In the genomic region with DNA sequence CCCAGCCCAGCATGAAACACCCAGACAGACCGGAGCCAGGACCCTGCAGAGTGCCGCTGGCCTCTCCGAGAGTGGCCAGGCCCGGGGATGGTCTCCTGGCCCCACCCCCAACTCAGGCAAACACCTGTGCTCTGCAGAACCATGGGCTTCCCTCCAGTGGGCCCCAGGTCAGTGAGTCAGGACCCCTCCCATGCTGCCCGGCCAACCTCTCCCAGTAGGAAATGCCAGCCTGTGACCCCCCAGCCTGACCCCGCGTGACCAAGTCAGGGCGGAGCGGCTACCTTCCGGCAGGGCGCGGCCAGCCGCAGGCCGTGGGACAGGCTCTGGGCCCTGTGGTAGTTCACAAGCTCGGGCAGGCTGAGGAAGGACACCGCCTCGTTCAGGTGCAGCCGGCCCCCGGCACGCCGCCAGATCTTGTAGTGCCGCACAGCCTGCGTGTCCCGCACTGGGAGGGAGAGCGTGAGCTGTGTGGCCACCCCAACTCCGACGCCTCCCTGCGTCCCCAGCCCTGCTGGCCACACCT, we compare ENCODE assay signal across 17 cellular contexts. TPM values are rescaled to one million over a fixed set of nuclear protein-coding genes. Genes with fewer than 3 reads are reported as not detected.
A peak's percentile ranks its signal among the peaks of the same experiment; 100 is the strongest.
DNase-seq lines count a peak whose midpoint lies in the region; ATAC-seq and TF ChIP-seq lines count a peak whose summit lies in the region.
"Had no signal": no experiment of that assay in that cellular context is flagged by ENCODE, and none has a peak within 500 bp of the region (broad histone marks: within the 10 kb centered on the region; RNA-seq: fewer than 3 reads in every experiment).

No MANE protein-coding gene starts in this region.

- no peak for ATAC-seq in activated CD4-positive, alpha-beta T cell treated with anti-CD3 and anti-CD28 coated beads for 36 hours
- ATAC-seq in activated B cell treated with CpG ODN at 0.5 μM for 24 hours (ENCODE audit: low read depth) (no peak), left colon (peak; percentile 27), HG02588 (IDR thresholded peaks at IDR 0.05; ENCODE audit: unreplicated experiment) (no peak)
- ATAC-seq: A549 had no signal

- H3K9me2 ChIP-seq in Karpas-422 (replicated peaks; ENCODE audit: insufficient read depth, low read length): no peaks in the 10 kb centered on the region

- H3K27ac Mint-ChIP-seq in activated CD4-positive, alpha-beta T cell treated with anti-CD3 and anti-CD28 coated beads for 36 hours: no peak overlapping the region
- H3K27ac Mint-ChIP-seq in activated CD4-positive, alpha-beta T cell treated with anti-CD3 and anti-CD28 coated beads, Interleukin-2, amount 10 ng/mL, durations not matched to agents 24 days and 14 days: no peak overlapping the region
- H3K27ac Mint-ChIP-seq in activated B cell treated with CpG ODN at 0.5 μM for 24 hours: no peak overlapping the region
- H3K27ac Mint-ChIP-seq: brain, immature natural killer cell, progenitor cell of endocrine pancreas had no signal

- H3K27me3 ChIP-seq in stomach (peaks cover 0 to 63% (median 11%) of the 10 kb centered on the region in 3 donors), tibial artery (peaks cover 0 to 68% of the 10 kb centered on the region in 2 donors), Karpas-422 (ENCODE audit: low read length) (no peaks in the 10 kb centered on the region)

- H3K27ac ChIP-seq in stomach (peak overlapping the region; percentile 78 to 96 (median 90)), tibial artery (no peak overlapping the region), Karpas-422 (ENCODE audit: low read length) (no peak overlapping the region)
- H3K27ac ChIP-seq: A549 had no signal

- no peaks in the 10 kb centered on the region for H3K79me2 ChIP-seq in Karpas-422 (ENCODE audit: low read length)

- no peaks in the 10 kb centered on the region for H3K9me3 ChIP-seq in stomach
- no peaks in the 10 kb centered on the region for H3K9me3 ChIP-seq in tibial artery
- H3K9me3 ChIP-seq in Karpas-422 (ENCODE audit: low read length): no peaks in the 10 kb centered on the region
- H3K9me3 ChIP-seq: A549, thoracic aorta had no signal

- H3K9ac ChIP-seq in Karpas-422 (ENCODE audit: low read length): no peak overlapping the region

- H4K20me1 ChIP-seq in Karpas-422 (ENCODE audit: insufficient read depth, low read depth, low read length): no peaks in the 10 kb centered on the region

- H2AFZ ChIP-seq in Karpas-422 (ENCODE audit: low read length): no peak overlapping the region

- H3K36me3 Mint-ChIP-seq in activated CD4-positive, alpha-beta T cell treated with anti-CD3 and anti-CD28 coated beads for 36 hours (ENCODE audit: low read depth): no peaks in the 10 kb centered on the region
- no peaks in the 10 kb centered on the region for H3K36me3 Mint-ChIP-seq in activated CD4-positive, alpha-beta T cell treated with anti-CD3 and anti-CD28 coated beads, Interleukin-2, amount 10 ng/mL, durations not matched to agents 24 days and 14 days (ENCODE audit: low read depth)
- H3K36me3 Mint-ChIP-seq in activated B cell treated with CpG ODN at 0.5 μM for 24 hours (ENCODE audit: low read depth): no peaks in the 10 kb centered on the region
- H3K36me3 Mint-ChIP-seq: brain, immature natural killer cell had no signal

- no peak overlapping the region for H3K4me2 ChIP-seq in Karpas-422 (ENCODE audit: low read depth, low read length, poor library complexity, severe bottlenecking)
- H3K4me2 ChIP-seq: A549 had no signal

- H3K9me3 Mint-ChIP-seq in activated CD4-positive, alpha-beta T cell treated with anti-CD3 and anti-CD28 coated beads for 36 hours (ENCODE audit: low read depth): no peaks in the 10 kb centered on the region
- H3K9me3 Mint-ChIP-seq in activated CD4-positive, alpha-beta T cell treated with anti-CD3 and anti-CD28 coated beads, Interleukin-2, amount 10 ng/mL, durations not matched to agents 24 days and 14 days: no peaks in the 10 kb centered on the region
- H3K9me3 Mint-ChIP-seq in activated B cell treated with CpG ODN at 0.5 μM for 24 hours: no peaks in the 10 kb centered on the region
- H3K9me3 Mint-ChIP-seq: brain, immature natural killer cell had no signal

- no peak for TF ChIP-seq EP300 in stomach (IDR thresholded peaks at IDR 0.05)

- TF ChIP-seq CTCF in activated B cell treated with CpG ODN at 0.5 μM for 24 hours (IDR thresholded peaks at IDR 0.05) (no peak), stomach (IDR thresholded peaks at IDR 0.05) (no peak), tibial artery (IDR thresholded peaks at IDR 0.05) (no peak)

- H3K27me3 Mint-ChIP-seq in activated CD4-positive, alpha-beta T cell treated with anti-CD3 and anti-CD28 coated beads for 36 hours: no peaks in the 10 kb centered on the region
- H3K27me3 Mint-ChIP-seq in activated CD4-positive, alpha-beta T cell treated with anti-CD3 and anti-CD28 coated beads, Interleukin-2, amount 10 ng/mL, durations not matched to agents 24 days and 14 days: no peaks in the 10 kb centered on the region
- no peaks in the 10 kb centered on the region for H3K27me3 Mint-ChIP-seq in activated B cell treated with CpG ODN at 0.5 μM for 24 hours
- H3K27me3 Mint-ChIP-seq: brain, progenitor cell of endocrine pancreas had no signal

- H3K4me1 ChIP-seq in stomach: peaks cover 35 to 56% (median 52%) of the 10 kb centered on the region in 4 donors
- peaks cover 0 to 36% (median 8%) of the 10 kb centered on the region in 4 donors for H3K4me1 ChIP-seq in tibial artery
- peaks cover 21% of the 10 kb centered on the region for H3K4me1 ChIP-seq in Karpas-422 (ENCODE audit: low read length)

- TF ChIP-seq POLR2A in stomach (IDR thresholded peaks at IDR 0.05): peak in 1 of 4 donors; percentile 30

- no peak overlapping the region for H3K4me3 Mint-ChIP-seq in activated CD4-positive, alpha-beta T cell treated with anti-CD3 and anti-CD28 coated beads for 36 hours
- no peak overlapping the region for H3K4me3 Mint-ChIP-seq in activated CD4-positive, alpha-beta T cell treated with anti-CD3 and anti-CD28 coated beads, Interleukin-2, amount 10 ng/mL, durations not matched to agents 24 days and 14 days
- no peak overlapping the region for H3K4me3 Mint-ChIP-seq in activated B cell treated with CpG ODN at 0.5 μM for 24 hours
- H3K4me3 Mint-ChIP-seq: brain, immature natural killer cell had no signal

- intact Hi-C loops in activated CD4-positive, alpha-beta T cell treated with anti-CD3 and anti-CD28 coated beads for 36 hours (cut with DNase I, micrococcal nuclease): loop anchor here in 1 of 2 experiments (10.0 kb wide), 2 partner anchors 331 to 531 kb away; a partner anchor contains a TSS
- intact Hi-C loops in activated CD4-positive, alpha-beta T cell treated with anti-CD3 and anti-CD28 coated beads, Interleukin-2, amount 10 ng/mL, durations not matched to agents 24 days and 14 days (cut with micrococcal nuclease): no loop called here
- intact Hi-C loops in activated B cell treated with CpG ODN at 0.5 μM for 24 hours (cut with micrococcal nuclease): no loop called here
- intact Hi-C loops in left colon (cut with DNase I, micrococcal nuclease): loop anchor here in 1 of 2 donors (10.0 kb wide), 1 partner anchor 441 kb away; a partner anchor contains a TSS
- intact Hi-C loops in stomach (cut with DNase I; ENCODE audit: low total_unique reads): no loop called here
- intact Hi-C loops in tibial artery (cut with DNase I; ENCODE audit: low total_unique reads): loop anchor here (10.0 kb wide), 1 partner anchor 331 kb away; a partner anchor contains a TSS

- H3K36me3 ChIP-seq in stomach (no peaks in the 10 kb centered on the region), tibial artery (no peaks in the 10 kb centered on the region), Karpas-422 (ENCODE audit: insufficient read depth, low read length) (no peaks in the 10 kb centered on the region)
- H3K36me3 ChIP-seq: thoracic aorta had no signal

- peak; percentile 6 for DNase-seq in activated CD4-positive, alpha-beta T cell treated with anti-CD3 and anti-CD28 coated beads for 36 hours
- no peak for DNase-seq in activated CD4-positive, alpha-beta T cell treated with anti-CD3 and anti-CD28 coated beads, Interleukin-2, amount 10 ng/mL, durations not matched to agents 24 days and 14 days
- peak; percentile 19 for DNase-seq in activated B cell treated with CpG ODN at 0.5 μM for 24 hours
- DNase-seq in left colon: peak; percentile 84 to 89
- DNase-seq in stomach: peak; percentile 94
- no peak for DNase-seq in tibial artery
- no peak for DNase-seq in Karpas-422
- DNase-seq: activated gamma-delta T cell; effector CD4-positive, alpha-beta T cell; foreskin melanocyte; immature natural killer cell; NK-92 treated with Interleukin-12 subunit alpha and Interleukin-12 subunit beta, amount 100 ng/mL, for 24 hours had no signal

- WGBS in stomach, 5 donors: 19 to 56% (median 39%) methylated on average over 10 to 28 of the region's 28 CpGs

- H3K4me3 ChIP-seq in stomach (no peak overlapping the region), tibial artery (no peak overlapping the region), Karpas-422 (ENCODE audit: low read length) (no peak overlapping the region)
- H3K4me3 ChIP-seq: A549, thoracic aorta had no signal

- POLR2A ChIA-PET in activated CD4-positive, alpha-beta T cell treated with anti-CD3 and anti-CD28 coated beads for 36 hours (lab: Charles Lee): no interaction called here
- POLR2A ChIA-PET in activated B cell treated with CpG ODN at 0.5 μM for 24 hours (lab: Charles Lee): interaction anchor here (10.6 kb wide), 1 partner anchor 11 kb away, joined by 179 read pairs; a partner anchor contains a TSS

- peaks cover 8% of the 10 kb centered on the region for H3K4me1 Mint-ChIP-seq in activated CD4-positive, alpha-beta T cell treated with anti-CD3 and anti-CD28 coated beads for 36 hours
- peaks cover 10% of the 10 kb centered on the region for H3K4me1 Mint-ChIP-seq in activated CD4-positive, alpha-beta T cell treated with anti-CD3 and anti-CD28 coated beads, Interleukin-2, amount 10 ng/mL, durations not matched to agents 24 days and 14 days
- H3K4me1 Mint-ChIP-seq in activated B cell treated with CpG ODN at 0.5 μM for 24 hours: peaks cover 18% of the 10 kb centered on the region

- CTCF ChIA-PET in activated CD4-positive, alpha-beta T cell treated with anti-CD3 and anti-CD28 coated beads for 36 hours (lab: Charles Lee): no interaction called here
- CTCF ChIA-PET in activated B cell treated with CpG ODN at 0.5 μM for 24 hours (lab: Charles Lee): no interaction called here

RNA-seq across cellular contexts. Expression of a gene that starts 3.2 kb away (rescaled TPM):
- under 1 TPM; 0.25 to 0.48 TPM for total RNA-seq in activated CD4-positive, alpha-beta T cell treated with anti-CD3 and anti-CD28 coated beads for 36 hours
- 0.19 and 0.35 TPM in 2 replicates for total RNA-seq in activated CD4-positive, alpha-beta T cell treated with anti-CD3 and anti-CD28 coated beads, Interleukin-2, amount 10 ng/mL, durations not matched to agents 24 days and 14 days
- total RNA-seq in activated B cell treated with CpG ODN at 0.5 μM for 24 hours: 0.49 and 0.69 TPM in 2 replicates
- 100 to 1,000 TPM in 1 of 2 donors, 10 to 100 TPM in 1; 85.7 to 117 TPM for total RNA-seq in left colon
- 10 to 100 TPM; 10.3 to 98.5 (median 22.2) TPM for total RNA-seq in stomach
- 10 to 100 TPM in 2 of 3 donors, 1 to 10 TPM in 1; 7.7 to 32.5 (median 23.6) TPM for polyA plus RNA-seq in stomach
- 0.51 TPM in 1 of 2 replicates, not detected in the other for total RNA-seq in Karpas-422 (2014; rRNA removed; shearing (Covaris generic); ENCODE audit: low replicate concordance)

RNA-seq across cellular contexts. Expression of a gene that starts 13.4 kb away (rescaled TPM):
- total RNA-seq in activated CD4-positive, alpha-beta T cell treated with anti-CD3 and anti-CD28 coated beads for 36 hours: 100 to 1,000 TPM; 119 to 133 TPM
- 125 and 130 TPM in 2 replicates for total RNA-seq in activated CD4-positive, alpha-beta T cell treated with anti-CD3 and anti-CD28 coated beads, Interleukin-2, amount 10 ng/mL, durations not matched to agents 24 days and 14 days
- total RNA-seq in activated B cell treated with CpG ODN at 0.5 μM for 24 hours: 170 and 172 TPM in 2 replicates
- total RNA-seq in left colon: 100 to 1,000 TPM; 554 to 564 TPM
- total RNA-seq in stomach: 100 to 1,000 TPM in 2 of 5 donors, 10 to 100 TPM in 2, 1 to 10 TPM in 1; 1.8 to 213 (median 84.8) TPM
- polyA plus RNA-seq in stomach: 100 to 1,000 TPM; 570 to 756 (median 749) TPM
- total RNA-seq in Karpas-422 (2014; rRNA removed; shearing (Covaris generic); ENCODE audit: low replicate concordance): 16.2 and 51.0 TPM in 2 replicates

RNA-seq across cellular contexts. Expression of a gene that starts 13.6 kb away (rescaled TPM):
- not detected for total RNA-seq in activated CD4-positive, alpha-beta T cell treated with anti-CD3 and anti-CD28 coated beads for 36 hours
- total RNA-seq in activated CD4-positive, alpha-beta T cell treated with anti-CD3 and anti-CD28 coated beads, Interleukin-2, amount 10 ng/mL, durations not matched to agents 24 days and 14 days: not detected in 2 replicates
- 0.16 TPM in 1 of 2 replicates, not detected in the other for total RNA-seq in activated B cell treated with CpG ODN at 0.5 μM for 24 hours
- total RNA-seq in left colon: 1 to 10 TPM; 2.4 to 4.6 TPM
- 1 to 10 TPM in 1 of 5 donors, under 1 TPM in 1, not detected in 3; 0.87 to 3.5 TPM for total RNA-seq in stomach
- 1 to 10 TPM in 1 of 3 donors, not detected in 2; 2.1 TPM for polyA plus RNA-seq in stomach
- not detected in 2 replicates for total RNA-seq in Karpas-422 (2014; rRNA removed; shearing (Covaris generic); ENCODE audit: low replicate concordance)
- total RNA-seq: progenitor cell of endocrine pancreas, thoracic aorta had no signal
- polyA plus RNA-seq: A549, immature natural killer cell had no signal

RNA-seq across cellular contexts. Expression of a gene that starts 20.0 kb away (rescaled TPM):
- under 1 TPM; 0.18 to 0.27 TPM for total RNA-seq in activated CD4-positive, alpha-beta T cell treated with anti-CD3 and anti-CD28 coated beads for 36 hours
- 0.12 and 0.16 TPM in 2 replicates for total RNA-seq in activated CD4-positive, alpha-beta T cell treated with anti-CD3 and anti-CD28 coated beads, Interleukin-2, amount 10 ng/mL, durations not matched to agents 24 days and 14 days
- 0.78 and 1.3 TPM in 2 replicates for total RNA-seq in activated B cell treated with CpG ODN at 0.5 μM for 24 hours
- under 1 TPM in 1 of 2 donors, not detected in 1; 0.42 TPM for total RNA-seq in left colon
- total RNA-seq in stomach: 1 to 10 TPM in 1 of 5 donors, under 1 TPM in 1, not detected in 3; 0.55 to 1.2 TPM
- polyA plus RNA-seq in stomach: 1 to 10 TPM in 1 of 3 donors, under 1 TPM in 2; 0.25 to 3.1 (median 0.50) TPM
- 0.48 and 1.6 TPM in 2 replicates for total RNA-seq in Karpas-422 (2014; rRNA removed; shearing (Covaris generic); ENCODE audit: low replicate concordance)
- polyA plus RNA-seq: immature natural killer cell had no signal

RNA-seq across cellular contexts. Expression of a gene that starts 35.0 kb away (rescaled TPM):
- under 1 TPM; 0.69 to 0.81 TPM for total RNA-seq in activated CD4-positive, alpha-beta T cell treated with anti-CD3 and anti-CD28 coated beads for 36 hours
- total RNA-seq in activated CD4-positive, alpha-beta T cell treated with anti-CD3 and anti-CD28 coated beads, Interleukin-2, amount 10 ng/mL, durations not matched to agents 24 days and 14 days: 0.28 and 0.66 TPM in 2 replicates
- total RNA-seq in activated B cell treated with CpG ODN at 0.5 μM for 24 hours (1.2 and 1.6 TPM in 2 replicates), left colon (1 to 10 TPM; 1.3 to 1.8 TPM), stomach (10 to 100 TPM in 2 of 5 donors, 1 to 10 TPM in 1, under 1 TPM in 1, not detected in 1; 0.58 to 64.8 (median 16.7) TPM)
- 10 to 100 TPM in 2 of 3 donors, 1 to 10 TPM in 1; 4.6 to 53.0 (median 25.0) TPM for polyA plus RNA-seq in stomach
- total RNA-seq in Karpas-422 (2014; rRNA removed; shearing (Covaris generic); ENCODE audit: low replicate concordance): 0.71 TPM in 1 of 2 replicates, not detected in the other
- polyA plus RNA-seq: immature natural killer cell had no signal

Comparison
In these comparisons a context has a peak if more than half of its experiments do, and no peak if none do; other contexts are left out.
1. DNase-seq: peak in activated CD4-positive, alpha-beta T cell treated with anti-CD3 and anti-CD28 coated beads for 36 hours (single experiment), activated B cell treated with CpG ODN at 0.5 μM for 24 hours (single experiment), left colon (2 of 2) and stomach (single experiment); none in activated CD4-positive, alpha-beta T cell treated with anti-CD3 and anti-CD28 coated beads, Interleukin-2, amount 10 ng/mL, durations not matched to agents 24 days and 14 days (single experiment), tibial artery (0 of 2) and Karpas-422 (single experiment).
2. H3K27ac ChIP-seq: peak in stomach (5 of 5); none in tibial artery (0 of 2) and Karpas-422 (single experiment).